Comparison of ENCODE assay signal across 25 cellular contexts in the genomic region with DNA sequence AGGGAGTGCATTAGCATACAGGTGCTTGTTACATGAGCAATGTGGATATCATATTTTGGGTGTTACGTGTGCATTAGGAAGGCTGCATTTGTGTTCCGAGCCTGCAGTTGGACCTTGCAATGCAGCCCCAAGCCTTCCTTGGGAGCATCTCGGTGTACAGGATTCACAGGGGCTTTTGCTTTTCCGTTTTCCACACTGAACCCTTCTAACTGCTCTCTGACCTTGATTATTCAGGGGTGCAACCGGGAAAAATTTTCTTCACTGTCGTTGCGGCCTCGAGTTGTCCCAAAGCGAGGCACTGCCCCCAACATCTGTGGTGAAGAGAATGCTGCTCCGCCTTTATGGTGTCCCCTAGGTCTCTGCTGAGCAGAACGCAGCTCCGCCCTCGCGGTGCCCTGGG.
DNase-seq lines count a peak whose midpoint lies in the region; ATAC-seq, FAIRE-seq and TF ChIP-seq lines count a peak whose summit lies in the region.
"Had no signal": no experiment of that assay in that cellular context is flagged by ENCODE, and none has a peak within 500 bp of the region (broad histone marks: within the 10 kb centered on the region; RNA-seq: fewer than 3 reads in every experiment).

No MANE protein-coding gene starts in this region.

- no TSS peak for BruUV-seq in GM12878 (replicated peaks; lab: Mats Ljungman, UMichigan)

- CTCF ChIA-PET in GM12878 (lab: Yijun Ruan, JAX), result no interaction called here

- no peak overlapping the region for H3K9ac ChIP-seq in GM12878 (ENCODE audit: control insufficient read depth, insufficient read depth, low read length)

- H3K4me3 ChIP-seq in GM12878, result no peak overlapping the region
- H3K4me3 ChIP-seq in BE2C (ENCODE audit: low read depth, low read length), result no peak overlapping the region
- no peak overlapping the region for H3K4me3 ChIP-seq in mucosa of descending colon
- H3K4me3 ChIP-seq: ovary, PC-9, upper lobe of right lung had no signal

- no peak for TF ChIP-seq RAD21 in GM12878 (IDR thresholded peaks at IDR 0.05; ENCODE audit: insufficient read depth, low read depth, low read length)

- H3K27me3 ChIP-seq in GM12878 (replicated peaks in 1 of 2; ENCODE audit: control insufficient read depth in 2 of 2, insufficient read depth in 2 of 2, low read length in 1 of 2) (no peaks in the 10 kb centered on the region), BE2C (no peaks in the 10 kb centered on the region)
- H3K27me3 ChIP-seq: ovary, upper lobe of right lung had no signal

- POLR2A ChIA-PET in GM12878 (lab: Charles Lee), result no interaction called here

- peak; percentile 12 for DNase-seq in EH (ENCODE audit: low read depth)
- DNase-seq in M059J (ENCODE audit: low read depth), result peak; percentile 32
- DNase-seq in GM12878 (ENCODE audit: low read depth, low spot score), result no peak
- DNase-seq in medulla oblongata (ENCODE audit: extremely low spot score), result peak; percentile 5
- no peak for DNase-seq in BE2C
- no peak for DNase-seq in mucosa of descending colon
- DNase-seq in DMS79 (lab: John Stamatoyannopoulos, UW), result no peak
- DNase-seq: activated CD4-positive, alpha-beta T cell treated with anti-CD3 and anti-CD28 coated beads for 1 hour; activated naive CD4-positive, alpha-beta T cell treated with Interleukin-2 at 50 U/mL for 16 hours; activated T-cell treated with anti-CD3 and anti-CD28 coated beads, Interleukin-2, amount 50 U/mL, for 48 hours; aorta; HCEC 1CT; KG1; NCI-H187; NCI-H226; PC-9; SIG-M5; upper lobe of right lung had no signal

- no peaks in the 10 kb centered on the region for H3K4me1 ChIP-seq in GM12878 (ENCODE audit: control insufficient read depth, insufficient read depth, low read length)
- no peaks in the 10 kb centered on the region for H3K4me1 ChIP-seq in BE2C
- no peaks in the 10 kb centered on the region for H3K4me1 ChIP-seq in mucosa of descending colon (ENCODE audit: low read depth)
- H3K4me1 ChIP-seq: upper lobe of right lung had no signal

- in situ Hi-C loops in GM12878 (cut with MboI), result no loop called here

- no peak for ATAC-seq in GM12878
- no peak for ATAC-seq in mucosa of descending colon
- ATAC-seq in GM18868 (IDR thresholded peaks at IDR 0.05; ENCODE audit: unreplicated experiment), result no peak
- ATAC-seq: effector memory CD8-positive, alpha-beta T cell; esophagus mucosa; naive thymus-derived CD8-positive, alpha-beta T cell; T-cell; upper lobe of right lung had no signal

- no peak overlapping the region for H3K4me2 ChIP-seq in GM12878 (ENCODE audit: control insufficient read depth, insufficient read depth)
- H3K4me2 ChIP-seq: PC-9 had no signal

- no peak for TF ChIP-seq CTCF in GM12878 (IDR thresholded peaks at IDR 0.05 in 2 of 3, conservative IDR thresholded peaks at IDR 0.05 in 1 of 3; ENCODE audit: control insufficient read depth in 2 of 3, extremely low read depth in 1 of 3, insufficient read depth in 1 of 3, low read depth in 3 of 3, low read length in 3 of 3)
- TF ChIP-seq CTCF in BE2C (IDR thresholded peaks at IDR 0.05; ENCODE audit: low read depth, low read length), result no peak
- TF ChIP-seq CTCF in mucosa of descending colon (IDR thresholded peaks at IDR 0.05), result no peak

- H3K79me2 ChIP-seq in GM12878 (ENCODE audit: control insufficient read depth, insufficient read depth, low read length), result no peaks in the 10 kb centered on the region

- RAD21 ChIA-PET in GM12878 (lab: Charles Lee; ENCODE audit: unreplicated experiment), result no interaction called here

- H3K27ac ChIP-seq in GM12878 (ENCODE audit: control insufficient read depth, insufficient read depth), result no peak overlapping the region
- H3K27ac ChIP-seq: ovary, PC-9, upper lobe of right lung had no signal

- H3K9me3 ChIP-seq in GM12878 (replicated peaks; ENCODE audit: control insufficient read depth, insufficient read depth, low read length) (no peaks in the 10 kb centered on the region), BE2C (no peaks in the 10 kb centered on the region; the same call in 1 of the 2 replicates), mucosa of descending colon (no peaks in the 10 kb centered on the region)
- H3K9me3 ChIP-seq: ovary, upper lobe of right lung had no signal

- intact Hi-C loops in GM12878 (cut with micrococcal nuclease; ENCODE audit: unreplicated experiment), result no loop called here
- intact Hi-C loops in mucosa of descending colon (cut with DNase I, micrococcal nuclease), result no loop called here

- TF ChIP-seq EP300 in GM12878 (IDR thresholded peaks at IDR 0.05; ENCODE audit: borderline replicate concordance in 1 of 2, control insufficient read depth in 1 of 2, low read depth in 2 of 2, low read length in 2 of 2), result no peak

- H3K36me3 ChIP-seq in GM12878 (ENCODE audit: control insufficient read depth in 2 of 2, insufficient read depth in 2 of 2, low read length in 1 of 2), result no peaks in the 10 kb centered on the region
- H3K36me3 ChIP-seq in BE2C, result no peaks in the 10 kb centered on the region
- no peaks in the 10 kb centered on the region for H3K36me3 ChIP-seq in mucosa of descending colon (ENCODE audit: low read depth)
- H3K36me3 ChIP-seq: ovary, upper lobe of right lung had no signal

- H2AFZ ChIP-seq in GM12878 (ENCODE audit: control insufficient read depth, low read depth, low read length), result no peak overlapping the region
- H2AFZ ChIP-seq: PC-9 had no signal

- FAIRE-seq in GM12878 (lab: Jason Lieb, UNC), result no peak
- FAIRE-seq: TTC549 had no signal

- no peaks in the 10 kb centered on the region for H4K20me1 ChIP-seq in GM12878 (ENCODE audit: control insufficient read depth, insufficient read depth)

- 84% methylated on average over 13 of the region's 14 CpGs for WGBS in GM12878 (ENCODE audit: insufficient coverage, insufficient replicate concordance, low lambda C conversion rate, missing lambda C conversion rate)

- no peak for TF ChIP-seq POLR2A in GM12878 (IDR thresholded peaks at IDR 0.05; ENCODE audit: low read depth, low read length)

- SMC1A ChIA-PET in GM12878 (lab: Charles Lee; ENCODE audit: uncharacterized antibody, unreplicated experiment), result no interaction called here

TF ChIP-seq in GM12878, 131 proteins besides CTCF, POLR2A, EP300 and RAD21:
- TF ChIP-seq YY1 (IDR thresholded peaks at IDR 0.05; ENCODE audit: low read depth, low read length) (no peak), NR2C1 (IDR thresholded peaks at IDR 0.05) (0 out of 2 replicates have a peak, but pooled peaks have one; percentile 10), SIX5 (IDR thresholded peaks at IDR 0.05; ENCODE audit: low read depth, low read length, severe bottlenecking) (no peak), RELA (IDR thresholded peaks at IDR 0.05; ENCODE audit: borderline replicate concordance, partially characterized antibody) (no peak)
- TF ChIP-seq, protein P1, sequence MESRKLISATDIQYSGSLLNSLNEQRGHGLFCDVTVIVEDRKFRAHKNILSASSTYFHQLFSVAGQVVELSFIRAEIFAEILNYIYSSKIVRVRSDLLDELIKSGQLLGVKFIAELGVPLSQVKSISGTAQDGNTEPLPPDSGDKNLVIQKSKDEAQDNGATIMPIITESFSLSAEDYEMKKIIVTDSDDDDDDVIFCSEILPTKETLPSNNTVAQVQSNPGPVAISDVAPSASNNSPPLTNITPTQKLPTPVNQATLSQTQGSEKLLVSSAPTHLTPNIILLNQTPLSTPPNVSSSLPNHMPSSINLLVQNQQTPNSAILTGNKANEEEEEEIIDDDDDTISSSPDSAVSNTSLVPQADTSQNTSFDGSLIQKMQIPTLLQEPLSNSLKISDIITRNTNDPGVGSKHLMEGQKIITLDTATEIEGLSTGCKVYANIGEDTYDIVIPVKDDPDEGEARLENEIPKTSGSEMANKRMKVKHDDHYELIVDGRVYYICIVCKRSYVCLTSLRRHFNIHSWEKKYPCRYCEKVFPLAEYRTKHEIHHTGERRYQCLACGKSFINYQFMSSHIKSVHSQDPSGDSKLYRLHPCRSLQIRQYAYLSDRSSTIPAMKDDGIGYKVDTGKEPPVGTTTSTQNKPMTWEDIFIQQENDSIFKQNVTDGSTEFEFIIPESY (IDR thresholded peaks at IDR 0.05), result no peak
- TF ChIP-seq, protein P2, sequence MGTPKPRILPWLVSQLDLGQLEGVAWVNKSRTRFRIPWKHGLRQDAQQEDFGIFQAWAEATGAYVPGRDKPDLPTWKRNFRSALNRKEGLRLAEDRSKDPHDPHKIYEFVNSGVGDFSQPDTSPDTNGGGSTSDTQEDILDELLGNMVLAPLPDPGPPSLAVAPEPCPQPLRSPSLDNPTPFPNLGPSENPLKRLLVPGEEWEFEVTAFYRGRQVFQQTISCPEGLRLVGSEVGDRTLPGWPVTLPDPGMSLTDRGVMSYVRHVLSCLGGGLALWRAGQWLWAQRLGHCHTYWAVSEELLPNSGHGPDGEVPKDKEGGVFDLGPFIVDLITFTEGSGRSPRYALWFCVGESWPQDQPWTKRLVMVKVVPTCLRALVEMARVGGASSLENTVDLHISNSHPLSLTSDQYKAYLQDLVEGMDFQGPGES (IDR thresholded peaks at IDR 0.05), result no peak
- TF ChIP-seq, protein P3, sequence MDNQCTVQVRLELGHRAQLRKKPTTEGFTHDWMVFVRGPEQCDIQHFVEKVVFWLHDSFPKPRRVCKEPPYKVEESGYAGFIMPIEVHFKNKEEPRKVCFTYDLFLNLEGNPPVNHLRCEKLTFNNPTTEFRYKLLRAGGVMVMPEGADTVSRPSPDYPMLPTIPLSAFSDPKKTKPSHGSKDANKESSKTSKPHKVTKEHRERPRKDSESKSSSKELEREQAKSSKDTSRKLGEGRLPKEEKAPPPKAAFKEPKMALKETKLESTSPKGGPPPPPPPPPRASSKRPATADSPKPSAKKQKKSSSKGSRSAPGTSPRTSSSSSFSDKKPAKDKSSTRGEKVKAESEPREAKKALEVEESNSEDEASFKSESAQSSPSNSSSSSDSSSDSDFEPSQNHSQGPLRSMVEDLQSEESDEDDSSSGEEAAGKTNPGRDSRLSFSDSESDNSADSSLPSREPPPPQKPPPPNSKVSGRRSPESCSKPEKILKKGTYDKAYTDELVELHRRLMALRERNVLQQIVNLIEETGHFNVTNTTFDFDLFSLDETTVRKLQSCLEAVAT (IDR thresholded peaks at IDR 0.05), result no peak

Comparison
In these comparisons a context has a peak if more than half of its experiments do, and no peak if none do; other contexts are left out.
1. DNase-seq: peak in EH (single experiment), M059J (single experiment) and medulla oblongata (single experiment); none in GM12878 (single experiment), BE2C (single experiment), mucosa of descending colon (0 of 3) and DMS79 (single experiment).